ENCODE assay signal across 1 cellular context in the genomic region with DNA sequence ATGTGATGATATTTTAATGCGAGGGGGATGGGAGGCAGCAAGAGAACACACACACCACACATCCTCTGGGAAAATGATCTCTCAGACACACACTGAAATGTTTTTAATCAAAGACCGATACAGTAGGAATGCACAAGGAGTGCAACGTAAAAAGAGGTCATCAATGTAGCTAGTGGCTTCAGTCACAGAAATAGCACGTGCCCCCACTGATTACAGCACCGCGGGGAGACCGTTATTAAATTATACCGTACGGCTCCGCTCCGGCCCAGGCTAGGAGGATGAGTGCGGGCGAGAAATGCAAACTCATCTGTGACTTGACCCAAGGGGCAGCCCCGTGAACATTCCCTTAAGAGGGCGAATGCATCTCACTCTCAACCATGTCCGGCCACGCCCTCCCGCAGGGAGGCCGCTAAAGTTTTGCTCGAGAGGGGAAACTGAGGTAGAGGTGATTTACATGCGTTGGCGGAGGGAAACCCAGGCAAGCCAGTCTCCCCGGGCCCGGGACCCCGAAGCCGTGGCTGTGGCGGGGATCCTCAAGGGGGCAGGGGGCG.
A peak's percentile ranks its signal among the peaks of the same experiment; 100 is the strongest.
TF ChIP-seq lines count a peak whose summit lies in the region.

No MANE protein-coding gene starts in this region.

TF ChIP-seq in SK-N-SH, 30 proteins besides CTCF, POLR2A, EP300 and RAD21:
- TF ChIP-seq RXRA (IDR thresholded peaks at IDR 0.05; ENCODE audit: borderline replicate concordance, low read depth) (no peak), MXI1 (IDR thresholded peaks at IDR 0.05; ENCODE audit: low read depth, low read length) (peak; percentile 57; the same call in 1 of the 2 replicates)
